ENCODE assay signal across 20 cellular contexts in the genomic region with DNA sequence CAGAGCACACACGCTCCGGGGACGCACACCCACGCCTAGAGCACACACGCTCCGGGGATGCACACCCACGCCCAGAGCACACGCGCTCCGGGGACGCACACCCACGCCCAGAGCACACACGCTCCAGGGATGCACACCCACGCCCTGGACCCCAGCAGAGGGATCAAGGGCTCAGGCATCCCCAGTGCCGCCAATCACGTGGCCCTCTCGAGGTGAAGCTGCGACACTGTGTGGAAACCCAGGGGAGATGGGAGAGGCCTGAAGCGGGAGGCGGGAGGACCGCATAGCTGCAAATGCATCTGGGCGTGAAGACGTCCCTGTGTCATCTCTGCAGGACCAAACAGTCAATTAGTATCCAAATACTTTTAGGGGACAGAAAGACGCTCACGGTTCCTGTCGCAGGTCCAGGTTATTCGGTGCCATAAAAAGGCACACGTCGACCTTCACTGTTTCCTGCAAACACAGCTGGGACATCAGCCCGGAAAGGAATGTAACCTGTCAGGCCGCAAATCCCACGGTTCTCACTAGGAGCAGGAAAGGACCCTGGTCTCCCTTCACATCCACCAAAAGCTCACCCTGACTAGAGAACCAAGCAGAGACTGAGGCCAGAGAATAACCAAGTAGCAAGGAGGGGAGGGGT. TPM values are rescaled to one million over a fixed set of nuclear protein-coding genes. Genes with fewer than 3 reads are reported as not detected.
DNase-seq lines count a peak whose midpoint lies in the region; ATAC-seq, FAIRE-seq and TF ChIP-seq lines count a peak whose summit lies in the region.
"Had no signal": no experiment of that assay in that cellular context is flagged by ENCODE, and none has a peak within 500 bp of the region (broad histone marks: within the 10 kb centered on the region; RNA-seq: fewer than 3 reads in every experiment).

No MANE protein-coding gene starts in this region.

- CTCF ChIA-PET in HEK293 (lab: Yijun Ruan, JAX), result interaction anchor here (0.6 to 1.4 kb wide), 8 partner anchors 9 to 1076 kb away, joined by 3 to 5 read pairs (median 3); no protein-coding TSS in a partner anchor
- CTCF ChIA-PET in H1 (lab: Charles Lee; ENCODE audit: partially characterized antibody), result interaction anchor here (0.6 to 11.3 kb wide), 8 partner anchors 9 to 1918 kb away, joined by 3 to 187 read pairs (median 3); no protein-coding TSS in a partner anchor

- no peak overlapping the region for H4K5ac ChIP-seq in H1 (ENCODE audit: insufficient read length, low read depth, low read length)

- no peak overlapping the region for H2BK120ac ChIP-seq in H1 (replicated peaks; ENCODE audit: low read depth, low read length)

- H3K14ac ChIP-seq in H1 (ENCODE audit: insufficient read length), result no peak overlapping the region

- no peak overlapping the region for H3K9ac ChIP-seq in H1 (replicated peaks in 1 of 4; ENCODE audit: extremely low read depth in 1 of 4, low read depth in 3 of 4, low read length in 3 of 4)
- H3K9ac ChIP-seq: KMS-11 had no signal

- no peak for DNase-seq in H1 (ENCODE audit: low read depth in 1 of 2, low spot score in 2 of 2)
- DNase-seq in posterior vena cava (ENCODE audit: low spot score), result peak; percentile 40
- no peak for DNase-seq in stimulated activated CD4-positive, alpha-beta T cell treated with anti-CD3 and anti-CD28 coated beads, Interleukin-15, amount 100 ng/mL, for 24 hours
- no peak for DNase-seq in NCI-H69 (lab: John Stamatoyannopoulos, UW)
- DNase-seq: activated CD4-positive, alpha-beta T cell treated with anti-CD3 and anti-CD28 coated beads for 4 hours; activated naive CD8-positive, alpha-beta T cell treated with anti-CD3 and anti-CD28 coated beads for 36 hours; GF-D8; left cardiac atrium; MV-4-11; natural killer cell; NCI-H1694; NCI-H526 treated with DMSO at 0.1 percent for 48 hours; stimulated activated naive B cell treated with anti-CD40 and anti-IgM and Interleukin-4, amounts not matched to agents 10 μg/mL and 1 μg/mL and 100 μg/mL, for 72 hours; SW 1271 had no signal

- intact Hi-C loops in posterior vena cava (cut with DNase I), result loop anchor here in 1 of 2 donors (10.0 kb wide), 1 partner anchor 595 kb away; no protein-coding TSS in a partner anchor

- peaks cover 17% of the 10 kb centered on the region for H3K79me1 ChIP-seq in H1 (ENCODE audit: low read depth, low read length)

- H2BK12ac ChIP-seq in H1 (ENCODE audit: low read depth, low read length), result no peak overlapping the region

- no peak for ATAC-seq in GM18907 (IDR thresholded peaks at IDR 0.05; ENCODE audit: unreplicated experiment)
- ATAC-seq: left cardiac atrium; natural killer cell; stimulated activated naive B cell treated with anti-CD40 and anti-IgM and Interleukin-4, amounts not matched to agents 10 μg/mL and 1 μg/mL and 100 μg/mL, for 72 hours had no signal

- H4K8ac ChIP-seq in H1 (ENCODE audit: extremely low read depth, insufficient read depth, low read length), result peak overlapping the region; percentile 51; the same call in 1 of the 2 replicates

- H3K79me2 ChIP-seq in H1 (ENCODE audit: control insufficient read depth in 1 of 2, insufficient read depth in 2 of 2, low read length in 2 of 2), result peaks cover 0 to 14% of the 10 kb centered on the region in 2 experiments; a peak in 1 of 4 replicates

- H3K4ac ChIP-seq in H1 (replicated peaks; ENCODE audit: insufficient read length, low read depth, low read length), result no peak overlapping the region

- H2BK20ac ChIP-seq in H1 (ENCODE audit: low read length), result no peak overlapping the region

- H2AK5ac ChIP-seq in H1 (ENCODE audit: low read depth, low read length), result no peak overlapping the region

- FAIRE-seq in H1 (lab: Jason Lieb, UNC), result no peak

- H4K91ac ChIP-seq in H1 (replicated peaks; ENCODE audit: insufficient read length, low read length), result no peak overlapping the region

- H3K27me3 ChIP-seq in H1 (replicated peaks in 1 of 4; ENCODE audit: control insufficient read depth in 3 of 4, extremely low read depth in 1 of 4, insufficient read depth in 3 of 4, low read length in 3 of 4), result no peaks in the 10 kb centered on the region; a peak in 1 of 7 replicates

- H2BK5ac ChIP-seq in H1 (ENCODE audit: low read depth, low read length), result peak overlapping the region; percentile 9; the same call in 1 of the 2 replicates

- no peak for TF ChIP-seq EP300 in H1 (IDR thresholded peaks at IDR 0.05; ENCODE audit: borderline replicate concordance in 1 of 2, low read depth in 2 of 2, low read length in 2 of 2)

- 93% methylated on average over 29 of the region's 32 CpGs; no CpG with 5 or more reads in 1 of the 2 experiments for WGBS in H1 (ENCODE audit: extremely low coverage in 1 of 2, insufficient coverage in 1 of 2, insufficient read length in 1 of 2, insufficient replicate concordance in 2 of 2, low coverage in 1 of 2, low lambda C conversion rate in 2 of 2, missing lambda C conversion rate in 1 of 2), 2 experiments

- H4K20me1 ChIP-seq in H1 (replicated peaks in 1 of 2; ENCODE audit: control insufficient read depth in 1 of 2, insufficient read depth in 2 of 2, low read length in 2 of 2), result peaks cover 8 to 16% of the 10 kb centered on the region in 2 experiments

- TF ChIP-seq POLR2A in H1 (IDR thresholded peaks at IDR 0.05; ENCODE audit: control extremely low read depth in 1 of 2, low read depth in 2 of 2, low read length in 2 of 2), result no peak

- H3K4me2 ChIP-seq in H1 (ENCODE audit: insufficient read depth in 1 of 2, low read depth in 2 of 2, low read length in 2 of 2), result no peak overlapping the region
- H3K4me2 ChIP-seq: KMS-11 had no signal

- H3K56ac ChIP-seq in H1 (replicated peaks; ENCODE audit: insufficient read length, low read depth, low read length), result no peak overlapping the region

- H3K36me3 ChIP-seq in HEK293 (ENCODE audit: control insufficient read depth in 2 of 2, insufficient read depth in 1 of 2, low read length in 2 of 2) (peaks cover 0 to 2% of the 10 kb centered on the region in 2 experiments; a peak in 1 of 3 replicates), H1 (ENCODE audit: control insufficient read depth in 2 of 4, insufficient read depth in 4 of 4, low read length in 3 of 4) (peaks cover 0 to 3% (median 0%) of the 10 kb centered on the region in 4 experiments; a peak in 1 of 8 replicates)
- H3K36me3 ChIP-seq: HAP-1 had no signal

- no peak overlapping the region for H2BK15ac ChIP-seq in H1 (ENCODE audit: low read length)

- no peak overlapping the region for H3K18ac ChIP-seq in H1 (ENCODE audit: extremely low read depth, low read length)

- H2AFZ ChIP-seq in H1 (ENCODE audit: low read length), result no peak overlapping the region

- no peak overlapping the region for H3K23ac ChIP-seq in H1 (ENCODE audit: insufficient read length)

- no peak for TF ChIP-seq RAD21 in H1 (IDR thresholded peaks at IDR 0.05 in 1 of 2, conservative IDR thresholded peaks at IDR 0.05 in 1 of 2; ENCODE audit: low read depth in 2 of 2, low read length in 2 of 2)

- H3K23me2 ChIP-seq in H1 (ENCODE audit: low read depth, low read length), result no peaks in the 10 kb centered on the region

- POLR2A ChIA-PET in HEK293 (lab: Yijun Ruan, JAX) (no interaction called here), H1 (lab: Charles Lee; ENCODE audit: partially characterized antibody) (interaction anchor here (1.4 to 3.7 kb wide), 3 partner anchors 13 to 182 kb away, joined by 3 to 13 read pairs (median 6); no protein-coding TSS in a partner anchor)

- H3K27ac ChIP-seq in C4-2B (peak overlapping the region; percentile 40), HEK293 (ENCODE audit: extremely low read depth, low read depth, low read length) (no peak overlapping the region), H1 (ENCODE audit: low read depth, low read length) (no peak overlapping the region)
- H3K27ac ChIP-seq: coronary artery, KMS-11 had no signal

- H3K4me1 ChIP-seq in HEK293 (ENCODE audit: control insufficient read depth, insufficient read depth, low read length) (no peaks in the 10 kb centered on the region), H1 (replicated peaks in 1 of 4; ENCODE audit: control insufficient read depth in 3 of 4, insufficient read depth in 4 of 4, low read length in 3 of 4) (peaks cover 0 to 9% (median 2%) of the 10 kb centered on the region in 4 experiments; a peak in 4 of 7 replicates)

- H3K9me3 ChIP-seq in HEK293 (ENCODE audit: control insufficient read depth, insufficient read depth, low read depth, low read length) (no peaks in the 10 kb centered on the region), H1 (ENCODE audit: insufficient read depth in 2 of 2, low read depth in 1 of 2, low read length in 1 of 2) (no peaks in the 10 kb centered on the region)
- H3K9me3 ChIP-seq: HAP-1 had no signal

- no peak for TF ChIP-seq CTCF in C4-2B (conservative IDR thresholded peaks at IDR 0.05)
- TF ChIP-seq CTCF in HEK293 (tag by site-specific recombination; IDR thresholded peaks at IDR 0.05), result no peak
- no peak for TF ChIP-seq CTCF in H1 (IDR thresholded peaks at IDR 0.05; ENCODE audit: control extremely low read depth in 1 of 3, insufficient read depth in 1 of 3, low read depth in 1 of 3, low read length in 3 of 3)

- H3K4me3 ChIP-seq in HEK293 (ENCODE audit: low read depth, low read length) (no peak overlapping the region), H1 (ENCODE audit: extremely low read depth in 1 of 4, insufficient read depth in 2 of 4, low read depth in 3 of 4, low read length in 4 of 4) (no peak overlapping the region)
- H3K4me3 ChIP-seq: coronary artery, HAP-1 had no signal

TF ChIP-seq in H1, 55 proteins besides CTCF, POLR2A, EP300 and RAD21 (continues in another document):
- no peak for TF ChIP-seq HDAC6 (IDR thresholded peaks at IDR 0.05; ENCODE audit: low read depth, low read length)

RNA-seq across cellular contexts. Expression of a gene that starts 56.4 kb away (rescaled TPM):
- total RNA-seq in H1 (2021; fragmentation: NEBNext Ultra II Directional; extraction: Animal tissue kit (Norgen Biotek cat#: 25700)), result 109 and 111 TPM in 2 replicates
- 21.1 and 29.7 TPM in 2 replicates for polyA plus RNA-seq in H1 (2011; rRNA removed)
- polyA plus RNA-seq in H1 (2011; cell fraction: cytosol; rRNA removed), result 28.8 TPM
- 47.7 TPM for polyA plus RNA-seq in H1 (2011; cell fraction: nucleus; rRNA removed)
- 46.6 to 63.2 TPM (median 51.9 TPM) in 4 replicates for polyA plus RNA-seq in H1 (2012, experiment 1 of 2)
- 41.5 TPM for polyA plus RNA-seq in H1 (2012, experiment 2 of 2)
- 32.7 TPM for polyA plus RNA-seq in H1 (2013, experiment 1 of 2)
- polyA plus RNA-seq in H1 (2013, experiment 2 of 2), result 34.5 TPM
- polyA minus RNA-seq in H1 (2011; rRNA and poly(A)+ RNA removed), result 64.0 and 65.1 TPM in 2 replicates
- 50.4 TPM for polyA minus RNA-seq in H1 (2011; cell fraction: cytosol; rRNA and poly(A)+ RNA removed)
- 44.3 TPM for polyA minus RNA-seq in H1 (2011; cell fraction: nucleus; rRNA and poly(A)+ RNA removed)
- 10 to 100 TPM; 38.9 to 57.9 TPM for total RNA-seq in posterior vena cava

RNA-seq across cellular contexts. Expression of a gene that starts 57.1 kb away (rescaled TPM):
- 11.5 and 11.6 TPM in 2 replicates for total RNA-seq in H1 (2021; fragmentation: NEBNext Ultra II Directional; extraction: Animal tissue kit (Norgen Biotek cat#: 25700))
- polyA plus RNA-seq in H1 (2011; rRNA removed), result 4.1 and 4.8 TPM in 2 replicates
- 6.4 TPM for polyA plus RNA-seq in H1 (2011; cell fraction: cytosol; rRNA removed)
- 11.8 TPM for polyA plus RNA-seq in H1 (2011; cell fraction: nucleus; rRNA removed)
- 8.1 to 15.2 TPM (median 9.5 TPM) in 4 replicates for polyA plus RNA-seq in H1 (2012, experiment 1 of 2)
- 3.3 TPM for polyA plus RNA-seq in H1 (2012, experiment 2 of 2)
- 3.0 TPM for polyA plus RNA-seq in H1 (2013, experiment 1 of 2)
- polyA plus RNA-seq in H1 (2013, experiment 2 of 2), result 2.9 TPM
- 3.7 and 4.0 TPM in 2 replicates for polyA minus RNA-seq in H1 (2011; rRNA and poly(A)+ RNA removed)
- 8.0 TPM for polyA minus RNA-seq in H1 (2011; cell fraction: cytosol; rRNA and poly(A)+ RNA removed)
- 3.8 TPM for polyA minus RNA-seq in H1 (2011; cell fraction: nucleus; rRNA and poly(A)+ RNA removed)
- 10 to 100 TPM in 1 of 2 donors, 1 to 10 TPM in 1; 6.2 to 10.4 TPM for total RNA-seq in posterior vena cava
